In the genomic region with DNA sequence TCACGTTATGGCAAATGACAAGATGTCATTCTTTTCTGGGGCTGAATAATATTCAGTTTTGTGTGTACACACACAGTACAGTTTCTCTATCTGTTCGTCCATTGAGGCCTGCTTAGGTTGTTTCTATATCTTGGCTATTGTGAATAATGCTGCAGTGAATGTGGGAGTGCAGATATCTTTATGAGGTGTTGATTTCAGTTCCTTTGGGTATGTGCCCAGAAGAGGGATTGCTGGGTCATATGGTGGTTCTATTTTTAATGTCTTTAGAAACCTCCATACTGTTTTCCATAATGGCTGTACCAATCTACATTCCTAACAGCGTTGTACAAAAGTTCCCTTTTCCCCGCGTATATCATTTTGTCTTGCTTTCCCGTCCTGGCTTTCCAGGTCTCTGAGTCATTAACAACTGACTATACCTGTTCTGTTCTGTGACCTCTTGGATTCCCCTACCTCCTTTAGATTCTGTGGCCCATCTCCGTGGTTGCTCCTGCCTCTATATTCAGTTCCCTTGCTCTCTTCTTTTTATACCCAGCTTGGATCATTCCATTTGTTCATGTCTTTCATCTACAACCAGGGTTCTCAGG, we compare ENCODE assay signal across 18 cellular contexts. TPM values are rescaled to one million over a fixed set of nuclear protein-coding genes. Genes with fewer than 3 reads are reported as not detected.
DNase-seq lines count a peak whose midpoint lies in the region; ATAC-seq and TF ChIP-seq lines count a peak whose summit lies in the region.
"Had no signal": no experiment of that assay in that cellular context is flagged by ENCODE, and none has a peak within 500 bp of the region (broad histone marks: within the 10 kb centered on the region; RNA-seq: fewer than 3 reads in every experiment).

No MANE protein-coding gene starts in this region.

- H3K9me2 ChIP-seq in HCT116 (ENCODE audit: insufficient read depth), result no peaks in the 10 kb centered on the region

- H3K4me2 ChIP-seq in HCT116 (ENCODE audit: low read length), result 0 out of 2 replicates have a peak overlapping the region, but pooled peaks have one; percentile 3

- RAD21 ChIA-PET in HCT116 (lab: Charles Lee; ENCODE audit: low non-redundant PET in 1 of 2, low total read pairs in 2 of 2, uncharacterized antibody in 2 of 2, unreplicated experiment in 2 of 2), result no interaction called here

- H3K27me3 ChIP-seq in HCT116 (ENCODE audit: insufficient read depth, low read length), result no peaks in the 10 kb centered on the region
- no peaks in the 10 kb centered on the region for H3K27me3 ChIP-seq in colonic mucosa
- H3K27me3 ChIP-seq in mucosa of rectum (ENCODE audit: control insufficient read depth in 2 of 2, insufficient read depth in 2 of 2, low read length in 2 of 2), result no peaks in the 10 kb centered on the region
- H3K27me3 ChIP-seq: esophagus muscularis mucosa, pancreas had no signal

- no peak overlapping the region for H3K9ac ChIP-seq in HCT116 (ENCODE audit: low read length)
- peak overlapping the region in 1 of 2 donors; percentile 21 for H3K9ac ChIP-seq in colonic mucosa (ENCODE audit: low read depth in 2 of 2, low read length in 2 of 2)
- no peak overlapping the region for H3K9ac ChIP-seq in mucosa of rectum (ENCODE audit: low read depth in 1 of 2, low read length in 2 of 2)

- H3K27ac ChIP-seq in HCT116 (ENCODE audit: low read depth, low read length) (no peak overlapping the region), colonic mucosa (peak overlapping the region; percentile 15), mucosa of rectum (ENCODE audit: low read depth in 2 of 2, low read length in 2 of 2) (peak overlapping the region; percentile 19 to 61)
- H3K27ac ChIP-seq: esophagus muscularis mucosa, pancreas had no signal

- H3K4me3 ChIP-seq in AG10803 (ENCODE audit: low read length), result no peak overlapping the region
- no peak overlapping the region for H3K4me3 ChIP-seq in HCT116 (replicated peaks in 1 of 2; ENCODE audit: low read depth in 1 of 2, low read length in 2 of 2)
- no peak overlapping the region for H3K4me3 ChIP-seq in colonic mucosa
- peak overlapping the region; percentile 10 to 16 for H3K4me3 ChIP-seq in mucosa of rectum (ENCODE audit: low read length in 2 of 2)
- H3K4me3 ChIP-seq: esophagus muscularis mucosa, pancreas had no signal

- no peaks in the 10 kb centered on the region for H3K27me3 Mint-ChIP-seq in activated CD4-positive, alpha-beta T cell treated with anti-CD3 and anti-CD28 coated beads, Interleukin-2, amount 10 ng/mL, durations not matched to agents 7 days and 5 days
- peaks cover 3% of the 10 kb centered on the region for H3K27me3 Mint-ChIP-seq in T-helper 2 cell treated with Interferon-gamma antibody and Interleukin-4, amounts not matched to agents 5 μg/mL and 100 μg/mL, for 36 hours (ENCODE audit: low read depth)

- DNase-seq in AG10803 (ENCODE audit: low read depth) (peak; percentile 35), HCT116 (ENCODE audit: low read depth, low spot score) (no peak), colonic mucosa (no peak)
- DNase-seq in activated CD4-positive, alpha-beta T cell treated with anti-CD3 and anti-CD28 coated beads, Interleukin-2, amount 10 ng/mL, durations not matched to agents 7 days and 5 days, result no peak
- DNase-seq in T-helper 2 cell treated with Interferon-gamma antibody and Interleukin-4, amounts not matched to agents 5 μg/mL and 100 μg/mL, for 36 hours (ENCODE audit: low spot score), result no peak
- DNase-seq: activated CD4-positive, alpha-beta T cell treated with anti-CD3 and anti-CD28 coated beads for 4 hours; activated naive CD4-positive, alpha-beta T cell treated with Interleukin-2 at 50 U/mL for 16 hours; dermis blood vessel endothelial cell; GF-D8; GOT3; NCI-H1417; NCI-H345; pancreas; stimulated activated naive CD4-positive, alpha-beta T cell had no signal

- no peak for ATAC-seq in HCT116
- ATAC-seq in GM21723 (IDR thresholded peaks at IDR 0.05; ENCODE audit: unreplicated experiment), result no peak
- ATAC-seq in HG02763 (IDR thresholded peaks at IDR 0.05; ENCODE audit: unreplicated experiment), result no peak
- ATAC-seq: pancreas had no signal

- peaks cover 18 to 55% of the 10 kb centered on the region in 2 experiments for H3K4me1 ChIP-seq in HCT116 (ENCODE audit: control insufficient read depth in 1 of 2, insufficient read depth in 2 of 2, low read length in 2 of 2)
- peaks cover 20% of the 10 kb centered on the region for H3K4me1 ChIP-seq in colonic mucosa
- H3K4me1 ChIP-seq in mucosa of rectum (ENCODE audit: control insufficient read depth in 2 of 2, insufficient read depth in 2 of 2, low read length in 2 of 2), result peaks cover 29 to 40% of the 10 kb centered on the region in 2 donors

- no peak for TF ChIP-seq POLR2A in HCT116 (IDR thresholded peaks at IDR 0.05; ENCODE audit: borderline replicate concordance, extremely low read depth, insufficient read depth, insufficient read length)

- no peak overlapping the region for H3K4me3 Mint-ChIP-seq in activated CD4-positive, alpha-beta T cell treated with anti-CD3 and anti-CD28 coated beads, Interleukin-2, amount 10 ng/mL, durations not matched to agents 7 days and 5 days
- no peak overlapping the region for H3K4me3 Mint-ChIP-seq in T-helper 2 cell treated with Interferon-gamma antibody and Interleukin-4, amounts not matched to agents 5 μg/mL and 100 μg/mL, for 36 hours

- TF ChIP-seq CTCF in AG10803 (conservative IDR thresholded peaks at IDR 0.05; ENCODE audit: low read length) (no peak), HCT116 (IDR thresholded peaks at IDR 0.05 in 2 of 3, conservative IDR thresholded peaks at IDR 0.05 in 1 of 3; ENCODE audit: borderline replicate concordance in 1 of 3, insufficient read depth in 1 of 3, low read depth in 2 of 3, low read length in 2 of 3) (no peak), colonic mucosa (IDR thresholded peaks at IDR 0.05) (no peak)

- POLR2A ChIA-PET in HCT116 (lab: Charles Lee), result no interaction called here
- POLR2A ChIA-PET in activated CD4-positive, alpha-beta T cell treated with anti-CD3 and anti-CD28 coated beads, Interleukin-2, amount 10 ng/mL, durations not matched to agents 7 days and 5 days (lab: Charles Lee), result interaction anchor here (0.6 kb wide), 1 partner anchor 378 kb away, joined by 3 read pairs; no protein-coding TSS in a partner anchor

- intact Hi-C loops in HCT116 (cut with micrococcal nuclease) (no loop called here), colonic mucosa (cut with DNase I) (no loop called here)

- TF ChIP-seq RAD21 in HCT116 (IDR thresholded peaks at IDR 0.05; ENCODE audit: low read depth), result no peak

- H3K9me3 ChIP-seq in HCT116 (ENCODE audit: control insufficient read depth in 1 of 2, insufficient read depth in 1 of 2, low read depth in 1 of 2, low read length in 2 of 2) (no peaks in the 10 kb centered on the region), colonic mucosa (no peaks in the 10 kb centered on the region), mucosa of rectum (ENCODE audit: control insufficient read depth in 2 of 2, low read length in 2 of 2) (no peaks in the 10 kb centered on the region)
- H3K9me3 ChIP-seq: esophagus muscularis mucosa, pancreas had no signal

- no peak overlapping the region for H3K27ac Mint-ChIP-seq in activated CD4-positive, alpha-beta T cell treated with anti-CD3 and anti-CD28 coated beads, Interleukin-2, amount 10 ng/mL, durations not matched to agents 7 days and 5 days
- H3K27ac Mint-ChIP-seq in T-helper 2 cell treated with Interferon-gamma antibody and Interleukin-4, amounts not matched to agents 5 μg/mL and 100 μg/mL, for 36 hours, result no peak overlapping the region

- H2AFZ ChIP-seq in HCT116 (ENCODE audit: low read depth, low read length, poor library complexity, severe bottlenecking), result no peak overlapping the region

- peaks cover 57% of the 10 kb centered on the region for H3K4me1 Mint-ChIP-seq in activated CD4-positive, alpha-beta T cell treated with anti-CD3 and anti-CD28 coated beads, Interleukin-2, amount 10 ng/mL, durations not matched to agents 7 days and 5 days
- H3K4me1 Mint-ChIP-seq in T-helper 2 cell treated with Interferon-gamma antibody and Interleukin-4, amounts not matched to agents 5 μg/mL and 100 μg/mL, for 36 hours (ENCODE audit: low read depth), result peaks cover 33% of the 10 kb centered on the region

- peaks cover 9% of the 10 kb centered on the region; the same call in 1 of the 2 replicates for H3K79me2 ChIP-seq in HCT116 (ENCODE audit: insufficient read depth, low read length)

- H3K36me3 Mint-ChIP-seq in activated CD4-positive, alpha-beta T cell treated with anti-CD3 and anti-CD28 coated beads, Interleukin-2, amount 10 ng/mL, durations not matched to agents 7 days and 5 days (ENCODE audit: low read depth), result peaks cover 9% of the 10 kb centered on the region
- peaks cover 3% of the 10 kb centered on the region for H3K36me3 Mint-ChIP-seq in T-helper 2 cell treated with Interferon-gamma antibody and Interleukin-4, amounts not matched to agents 5 μg/mL and 100 μg/mL, for 36 hours (ENCODE audit: low read depth)

- no peaks in the 10 kb centered on the region for H3K9me3 Mint-ChIP-seq in activated CD4-positive, alpha-beta T cell treated with anti-CD3 and anti-CD28 coated beads, Interleukin-2, amount 10 ng/mL, durations not matched to agents 7 days and 5 days
- H3K9me3 Mint-ChIP-seq in T-helper 2 cell treated with Interferon-gamma antibody and Interleukin-4, amounts not matched to agents 5 μg/mL and 100 μg/mL, for 36 hours, result no peaks in the 10 kb centered on the region

- BruUV-seq in HCT116 (replicated peaks; lab: Mats Ljungman, UMichigan), result no TSS peak

- no peaks in the 10 kb centered on the region for H4K20me1 ChIP-seq in HCT116 (ENCODE audit: insufficient read depth)

- CTCF ChIA-PET in HCT116 (lab: Charles Lee), result no interaction called here
- CTCF ChIA-PET in activated CD4-positive, alpha-beta T cell treated with anti-CD3 and anti-CD28 coated beads, Interleukin-2, amount 10 ng/mL, durations not matched to agents 7 days and 5 days (lab: Charles Lee), result interaction anchor here (0.5 kb wide), 1 partner anchor 312 kb away, joined by 4 read pairs; no protein-coding TSS in a partner anchor

- no peaks in the 10 kb centered on the region for H3K36me3 ChIP-seq in HCT116 (ENCODE audit: control insufficient read depth in 1 of 2, insufficient read depth in 2 of 2, low read length in 2 of 2)
- H3K36me3 ChIP-seq in colonic mucosa, result no peaks in the 10 kb centered on the region
- no peaks in the 10 kb centered on the region for H3K36me3 ChIP-seq in mucosa of rectum (ENCODE audit: control insufficient read depth in 2 of 2, insufficient read depth in 2 of 2, low read length in 2 of 2)
- H3K36me3 ChIP-seq: esophagus muscularis mucosa, pancreas had no signal

RNA-seq across cellular contexts. Expression of gene SNX30, which starts 6.8 kb away (rescaled TPM):
- total RNA-seq in HCT116 (2021; ENCODE audit: unreplicated experiment) (12.7 TPM), colonic mucosa (10 to 100 TPM; 17.1 to 30.3 TPM)
- polyA plus RNA-seq in HCT116 (2012), result 6.4 and 7.5 TPM in 2 replicates
- 1 to 10 TPM; 6.9 to 7.4 TPM for total RNA-seq in activated CD4-positive, alpha-beta T cell treated with anti-CD3 and anti-CD28 coated beads, Interleukin-2, amount 10 ng/mL, durations not matched to agents 7 days and 5 days

RNA-seq across cellular contexts. Expression of gene INIP, which starts 39.5 kb away (rescaled TPM):
- total RNA-seq in HCT116 (2021; ENCODE audit: unreplicated experiment) (28.9 TPM), colonic mucosa (10 to 100 TPM; 26.1 to 36.1 TPM)
- polyA plus RNA-seq in HCT116 (2012), result 18.2 and 18.3 TPM in 2 replicates
- 10 to 100 TPM; 40.3 to 46.5 TPM for total RNA-seq in activated CD4-positive, alpha-beta T cell treated with anti-CD3 and anti-CD28 coated beads, Interleukin-2, amount 10 ng/mL, durations not matched to agents 7 days and 5 days

Comparison
In these comparisons a context has a peak if more than half of its experiments do, and no peak if none do; other contexts are left out.
1. H3K4me3 ChIP-seq: peak in mucosa of rectum (2 of 2); none in AG10803 (single experiment), HCT116 (0 of 2) and colonic mucosa (single experiment).